1 cellular context compared by ENCODE assay signal in the genomic region with DNA sequence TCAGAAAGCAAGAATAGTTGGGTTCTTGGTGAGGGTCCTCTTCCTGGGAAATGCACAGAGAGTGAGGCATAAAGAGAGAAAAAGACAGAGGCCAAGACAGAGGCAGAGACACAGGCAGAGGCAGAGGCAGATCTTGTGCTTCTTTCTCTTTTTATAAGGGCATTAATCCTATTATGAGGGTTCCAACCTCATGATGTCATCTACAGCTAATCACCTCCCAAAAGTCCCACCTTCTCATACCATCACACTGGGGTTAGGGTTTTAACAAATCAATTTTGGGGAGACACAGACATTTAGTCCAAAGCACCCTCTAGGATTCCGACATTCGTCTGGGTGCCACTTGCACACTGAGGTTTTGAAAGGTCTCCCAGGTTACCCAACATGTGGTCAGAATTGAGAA.
TF ChIP-seq lines count a peak whose summit lies in the region.

No MANE protein-coding gene starts in this region.

TF ChIP-seq in HepG2, 621 proteins besides CTCF, POLR2A, EP300 and RAD21:
- no peak for TF ChIP-seq KDM2A (CRISPR knock-in tag; IDR thresholded peaks at IDR 0.05; ENCODE audit: borderline replicate concordance, low read depth)
- TF ChIP-seq ZNF7 (CRISPR knock-in tag; IDR thresholded peaks at IDR 0.05): no peak
- TF ChIP-seq, protein P1, sequence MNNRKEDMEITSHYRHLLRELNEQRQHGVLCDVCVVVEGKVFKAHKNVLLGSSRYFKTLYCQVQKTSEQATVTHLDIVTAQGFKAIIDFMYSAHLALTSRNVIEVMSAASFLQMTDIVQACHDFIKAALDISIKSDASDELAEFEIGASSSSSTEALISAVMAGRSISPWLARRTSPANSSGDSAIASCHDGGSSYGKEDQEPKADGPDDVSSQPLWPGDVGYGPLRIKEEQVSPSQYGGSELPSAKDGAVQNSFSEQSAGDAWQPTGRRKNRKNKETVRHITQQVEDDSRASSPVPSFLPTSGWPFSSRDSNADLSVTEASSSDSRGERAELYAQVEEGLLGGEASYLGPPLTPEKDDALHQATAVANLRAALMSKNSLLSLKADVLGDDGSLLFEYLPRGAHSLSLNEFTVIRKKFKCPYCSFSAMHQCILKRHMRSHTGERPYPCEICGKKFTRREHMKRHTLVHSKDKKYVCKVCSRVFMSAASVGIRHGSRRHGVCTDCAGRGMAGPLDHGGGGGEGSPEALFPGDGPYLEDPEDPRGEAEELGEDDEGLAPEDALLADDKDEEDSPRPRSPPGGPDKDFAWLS (CRISPR knock-in tag; IDR thresholded peaks at IDR 0.05; ENCODE audit: borderline replicate concordance): no peak
- peak; percentile 95 for TF ChIP-seq CREB1 (IDR thresholded peaks at IDR 0.05)
- TF ChIP-seq CREB1 (CRISPR knock-in tag; IDR thresholded peaks at IDR 0.05): no peak
- TF ChIP-seq ATF7 (IDR thresholded peaks at IDR 0.05): peak; percentile 98
- no peak for TF ChIP-seq ATF7 (CRISPR knock-in tag; IDR thresholded peaks at IDR 0.05)
- TF ChIP-seq SMARCE1 (IDR thresholded peaks at IDR 0.05; ENCODE audit: borderline replicate concordance): no peak
- TF ChIP-seq STAG1 (CRISPR knock-in tag; IDR thresholded peaks at IDR 0.05): no peak
- no peak for TF ChIP-seq TEAD3 (CRISPR knock-in tag; optimal IDR thresholded peaks at IDR 0.05; ENCODE audit: borderline replicate concordance)
- no peak for TF ChIP-seq ZNF841 (CRISPR knock-in tag; IDR thresholded peaks at IDR 0.05; ENCODE audit: borderline replicate concordance)
- no peak for TF ChIP-seq KLF9 (CRISPR knock-in tag; IDR thresholded peaks at IDR 0.05; ENCODE audit: low read depth)
- no peak for TF ChIP-seq ZFP62 (CRISPR knock-in tag; IDR thresholded peaks at IDR 0.05)
